ENCODE assay signal across 10 cellular contexts in genomic region chr12:63882844-63883243, GRCh38. TPM values are rescaled to one million over a fixed set of nuclear protein-coding genes. Genes with fewer than 3 reads are reported as not detected.
DNase-seq lines count a peak whose midpoint lies in the region; ATAC-seq and TF ChIP-seq lines count a peak whose summit lies in the region.
"Had no signal": no experiment of that assay in that cellular context is flagged by ENCODE, and none has a peak within 500 bp of the region (broad histone marks: within the 10 kb centered on the region; RNA-seq: fewer than 3 reads in every experiment).

No MANE protein-coding gene starts in this region.

- H3K23ac ChIP-seq in neuronal stem cell (ENCODE audit: low read depth, low read length, poor library complexity): no peak overlapping the region

- no peak overlapping the region for H3K14ac ChIP-seq in neuronal stem cell (ENCODE audit: low read length)

- H2AK5ac ChIP-seq in neuronal stem cell (ENCODE audit: low read depth, low read length): no peak overlapping the region

- ATAC-seq in GM23338: peak; percentile 97
- ATAC-seq: left lobe of liver had no signal

- H2AFZ ChIP-seq in GM23338: no peak overlapping the region
- no peak overlapping the region for H2AFZ ChIP-seq in neuronal stem cell (ENCODE audit: low read length)

- no peaks in the 10 kb centered on the region for H4K20me1 ChIP-seq in GM23338 (replicated peaks; ENCODE audit: insufficient read depth)

- no peaks in the 10 kb centered on the region for H3K79me1 ChIP-seq in neuronal stem cell (ENCODE audit: low read depth, low read length)

- no peak overlapping the region for H3K9ac ChIP-seq in neuronal stem cell (ENCODE audit: low read depth, low read length, poor library complexity)

- WGBS in neuronal stem cell (ENCODE audit: extremely low coverage in 2 of 2, insufficient read length in 2 of 2, insufficient replicate concordance in 1 of 2), 2 donors: no CpG with 5 or more reads among the region's 2 CpGs
- 69 to 75% (median 74%) methylated on average over 2 of the region's 2 CpGs for WGBS in adrenal gland, 4 donors
- 73 to 93% (median 90%) methylated on average over 2 of the region's 2 CpGs for WGBS in spleen, 5 donors

- H3K27ac Mint-ChIP-seq in GM23338: no peak overlapping the region

- no peaks in the 10 kb centered on the region for H3K9me3 Mint-ChIP-seq in GM23338

- no peak overlapping the region for H3K4me3 Mint-ChIP-seq in GM23338

- H3K4me2 ChIP-seq in GM23338 (no peak overlapping the region), neuronal stem cell (ENCODE audit: insufficient read depth, low read length, poor library complexity, severe bottlenecking) (no peak overlapping the region)

- no peak overlapping the region for H4K8ac ChIP-seq in neuronal stem cell (ENCODE audit: low read depth, low read length)

- no peaks in the 10 kb centered on the region for H3K9me2 ChIP-seq in GM23338 (ENCODE audit: insufficient read depth)

- no peak overlapping the region for H2BK120ac ChIP-seq in neuronal stem cell (ENCODE audit: low read depth, low read length)

- H3K27me3 Mint-ChIP-seq in GM23338 (ENCODE audit: insufficient read depth, low read depth, poor library complexity): no peaks in the 10 kb centered on the region

- H3K36me3 ChIP-seq in GM23338 (ENCODE audit: insufficient read depth) (no peaks in the 10 kb centered on the region), neuronal stem cell (replicated peaks in 1 of 2; ENCODE audit: control insufficient read depth in 2 of 2, insufficient read depth in 2 of 2, low read length in 2 of 2) (peaks cover 0 to 19% of the 10 kb centered on the region in 2 donors), adrenal gland (replicated peaks in 1 of 2) (no peaks in the 10 kb centered on the region), spleen (no peaks in the 10 kb centered on the region)

- no peak overlapping the region for H3K18ac ChIP-seq in neuronal stem cell (ENCODE audit: low read length)

- DNase-seq in GM23338 (ENCODE audit: low spot score) (peak; percentile 60), NCI-H2081 treated with DMSO at 0.1 percent for 48 hours (lab: John Stamatoyannopoulos, UW) (peak; percentile 47), astrocyte of the hippocampus (ENCODE audit: low read depth, low spot score) (peak; percentile 40), neuronal stem cell (ENCODE audit: low spot score) (peak; percentile 61), adrenal gland (no peak), 8988T (no peak), ureter (ENCODE audit: low spot score) (no peak), spleen (no peak)
- DNase-seq: stimulated activated naive CD4-positive, alpha-beta T cell had no signal

- no peak overlapping the region for H2BK5ac ChIP-seq in neuronal stem cell (ENCODE audit: low read length)

- H3K27ac ChIP-seq in GM23338 (ENCODE audit: low read depth): no peak overlapping the region
- H3K27ac ChIP-seq in neuronal stem cell (replicated peaks; ENCODE audit: low read length): peak overlapping the region; percentile 9
- H3K27ac ChIP-seq in adrenal gland: no peak overlapping the region
- no peak overlapping the region for H3K27ac ChIP-seq in spleen

- H3K79me2 ChIP-seq in GM23338 (replicated peaks; ENCODE audit: insufficient read depth): peaks cover under 1% of the 10 kb centered on the region; the same call in 1 of the 2 replicates

- H3K4me1 ChIP-seq in GM23338 (ENCODE audit: insufficient read depth) (no peaks in the 10 kb centered on the region), neuronal stem cell (ENCODE audit: control insufficient read depth in 2 of 2, insufficient read depth in 1 of 2, low read depth in 1 of 2, low read length in 2 of 2) (peaks cover 0 to 6% of the 10 kb centered on the region in 2 donors), adrenal gland (replicated peaks in 1 of 2) (no peaks in the 10 kb centered on the region), spleen (no peaks in the 10 kb centered on the region)

- H2BK15ac ChIP-seq in neuronal stem cell (ENCODE audit: low read length): no peak overlapping the region

- H3K4me3 ChIP-seq in GM23338: no peak overlapping the region
- H3K4me3 ChIP-seq in neuronal stem cell (ENCODE audit: low read length in 2 of 2): no peak overlapping the region
- no peak overlapping the region for H3K4me3 ChIP-seq in adrenal gland
- H3K4me3 ChIP-seq in spleen: no peak overlapping the region

- H4K91ac ChIP-seq in neuronal stem cell (ENCODE audit: low read depth, low read length, poor library complexity): no peak overlapping the region

- TF ChIP-seq POLR2A in adrenal gland (IDR thresholded peaks at IDR 0.05): no peak
- no peak for TF ChIP-seq POLR2A in spleen (IDR thresholded peaks at IDR 0.05)

- H3F3A ChIP-seq in GM23338 (replicated peaks; ENCODE audit: low read depth): no peaks in the 10 kb centered on the region

- H3K4ac ChIP-seq in neuronal stem cell (ENCODE audit: low read length): no peak overlapping the region

- peaks cover 7% of the 10 kb centered on the region; the same call in 1 of the 3 replicates for H3K4me1 Mint-ChIP-seq in GM23338

- H3K9me3 ChIP-seq in neuronal stem cell (replicated peaks in 1 of 2; ENCODE audit: control insufficient read depth in 2 of 2, insufficient read depth in 1 of 2, low read depth in 1 of 2, low read length in 2 of 2): peaks cover 0 to 13% of the 10 kb centered on the region in 2 donors
- H3K9me3 ChIP-seq in adrenal gland (replicated peaks in 1 of 3): no peaks in the 10 kb centered on the region
- no peaks in the 10 kb centered on the region for H3K9me3 ChIP-seq in spleen

- TF ChIP-seq CTCF in GM23338 (conservative IDR thresholded peaks at IDR 0.05; ENCODE audit: low read depth in 2 of 2) (no peak), adrenal gland (IDR thresholded peaks at IDR 0.05) (no peak), spleen (IDR thresholded peaks at IDR 0.05 in 8 of 11, conservative IDR thresholded peaks at IDR 0.05 in 3 of 11) (no peak)

- no peak overlapping the region for H2BK12ac ChIP-seq in neuronal stem cell (ENCODE audit: low read length)

- no peaks in the 10 kb centered on the region for H3K27me3 ChIP-seq in GM23338 (ENCODE audit: insufficient read depth)
- H3K27me3 ChIP-seq in neuronal stem cell (ENCODE audit: control insufficient read depth in 3 of 3, insufficient read depth in 3 of 3, low read depth in 1 of 3, low read length in 3 of 3): no peaks in the 10 kb centered on the region
- H3K27me3 ChIP-seq in adrenal gland: no peaks in the 10 kb centered on the region
- H3K27me3 ChIP-seq in spleen (replicated peaks in 1 of 7): no peaks in the 10 kb centered on the region

- intact Hi-C loops in adrenal gland (cut with DNase I): no loop called here
- intact Hi-C loops in spleen (cut with DNase I; ENCODE audit: low total_unique reads): no loop called here

- no peaks in the 10 kb centered on the region for H3K36me3 Mint-ChIP-seq in GM23338 (ENCODE audit: low read depth)

TF ChIP-seq in GM23338, 12 proteins besides CTCF, POLR2A, EP300 and RAD21 (continues in another document):
- TF ChIP-seq NANOG (IDR thresholded peaks at IDR 0.05; ENCODE audit: borderline replicate concordance): no peak
- no peak for TF ChIP-seq ETS1 (IDR thresholded peaks at IDR 0.05)
- no peak for TF ChIP-seq STAT1 (IDR thresholded peaks at IDR 0.05; ENCODE audit: unreplicated experiment)

RNA-seq across cellular contexts. Expression of gene SRGAP1, which starts 38.3 kb away (rescaled TPM):
- total RNA-seq in GM23338 (2014; rRNA removed; shearing (Covaris generic)): 5.6 and 6.1 TPM in 2 replicates
- 8.1 and 8.3 TPM in 2 replicates for polyA plus RNA-seq in GM23338 (2016; fragmentation: Nextera tagmentation; extraction: Ambion mirVana)
- 2.6 TPM for polyA plus RNA-seq in neuronal stem cell (2013, experiment 1 of 2)
- polyA plus RNA-seq in neuronal stem cell (2013, experiment 2 of 2): 2.2 TPM
- 10 to 100 TPM in 6 of 8 donors, 1 to 10 TPM in 2; 6.5 to 35.6 (median 13.0) TPM for total RNA-seq in adrenal gland
- 1 to 10 TPM; 2.4 to 8.1 (median 3.6) TPM for polyA plus RNA-seq in adrenal gland
- total RNA-seq in ureter: 15.8 TPM
- 10 to 100 TPM in 6 of 7 donors, 1 to 10 TPM in 1; 6.1 to 20.1 (median 14.4) TPM for total RNA-seq in spleen
- 1 to 10 TPM in 1 of 3 donors, under 1 TPM in 2; 0.37 to 1.8 (median 0.50) TPM for polyA plus RNA-seq in spleen

Comparison
In these comparisons a context has a peak if more than half of its experiments do, and no peak if none do; other contexts are left out.
1. DNase-seq: peak in GM23338 (single experiment), NCI-H2081 treated with DMSO at 0.1 percent for 48 hours (single experiment), astrocyte of the hippocampus (single experiment) and neuronal stem cell (single experiment); none in adrenal gland (0 of 7), 8988T (single experiment), ureter (single experiment) and spleen (single experiment).